Comparison of ENCODE assay signal across 19 cellular contexts in genomic region chr21:33247596-33247995, GRCh38. TPM values are rescaled to one million over a fixed set of nuclear protein-coding genes. Genes with fewer than 3 reads are reported as not detected.
DNase-seq lines count a peak whose midpoint lies in the region; ATAC-seq and TF ChIP-seq lines count a peak whose summit lies in the region.
"Had no signal": no experiment of that assay in that cellular context is flagged by ENCODE, and none has a peak within 500 bp of the region (broad histone marks: within the 10 kb centered on the region; RNA-seq: fewer than 3 reads in every experiment).

No MANE protein-coding gene starts in this region.

- 41 to 77% methylated on average over 6 of the region's 6 CpGs for WGBS in gastroesophageal sphincter (ENCODE audit: low coverage in 1 of 2), 2 donors

- H3K9me3 ChIP-seq in neutrophil (no peaks in the 10 kb centered on the region), gastroesophageal sphincter (no peaks in the 10 kb centered on the region)
- H3K9me3 ChIP-seq: pancreas had no signal

- H3K27me3 Mint-ChIP-seq in activated T-cell treated with anti-CD3 and anti-CD28 coated beads, Interleukin-2, amount 50 U/mL, for 24 hours, result no peaks in the 10 kb centered on the region
- no peaks in the 10 kb centered on the region for H3K27me3 Mint-ChIP-seq in activated T-helper 2 cell treated with anti-CD3 and anti-CD28 coated beads, Interferon-gamma antibody, Interleukin-2, Interleukin-4, amounts not matched to agents 10 μg/mL and 5 μg/mL and 100 μg/mL, durations not matched to agents 14 hours and 24 hours and 36 hours (ENCODE audit: low read depth)

- H3K4me1 Mint-ChIP-seq in activated T-cell treated with anti-CD3 and anti-CD28 coated beads, Interleukin-2, amount 50 U/mL, for 24 hours (ENCODE audit: low read depth), result peaks cover 79% of the 10 kb centered on the region
- H3K4me1 Mint-ChIP-seq in activated T-helper 2 cell treated with anti-CD3 and anti-CD28 coated beads, Interferon-gamma antibody, Interleukin-2, Interleukin-4, amounts not matched to agents 10 μg/mL and 5 μg/mL and 100 μg/mL, durations not matched to agents 14 hours and 24 hours and 36 hours (ENCODE audit: low read depth), result peaks cover 68% of the 10 kb centered on the region

- peaks cover 95% of the 10 kb centered on the region for H3K36me3 Mint-ChIP-seq in activated T-cell treated with anti-CD3 and anti-CD28 coated beads, Interleukin-2, amount 50 U/mL, for 24 hours (ENCODE audit: low read depth)
- H3K36me3 Mint-ChIP-seq in activated T-helper 2 cell treated with anti-CD3 and anti-CD28 coated beads, Interferon-gamma antibody, Interleukin-2, Interleukin-4, amounts not matched to agents 10 μg/mL and 5 μg/mL and 100 μg/mL, durations not matched to agents 14 hours and 24 hours and 36 hours (ENCODE audit: low read depth), result peaks cover 97% of the 10 kb centered on the region

- H3K4me3 ChIP-seq in Jurkat, Clone E6-1 (ENCODE audit: low read length), result no peak overlapping the region
- H3K4me3 ChIP-seq in neutrophil (ENCODE audit: low read depth in 1 of 2, low read length in 1 of 2) (no peak overlapping the region), gastroesophageal sphincter (no peak overlapping the region)
- H3K4me3 ChIP-seq: K562, pancreas had no signal

- H3K27me3 ChIP-seq in neutrophil, result no peaks in the 10 kb centered on the region
- H3K27me3 ChIP-seq in gastroesophageal sphincter, result no peaks in the 10 kb centered on the region
- H3K27me3 ChIP-seq: pancreas had no signal

- H3K27ac ChIP-seq in neutrophil, result peak overlapping the region; percentile 44
- no peak overlapping the region for H3K27ac ChIP-seq in gastroesophageal sphincter
- H3K27ac ChIP-seq: pancreas had no signal

- peak overlapping the region; percentile 54 for H3K27ac Mint-ChIP-seq in activated T-cell treated with anti-CD3 and anti-CD28 coated beads, Interleukin-2, amount 50 U/mL, for 24 hours
- peak overlapping the region; percentile 81 for H3K27ac Mint-ChIP-seq in activated T-helper 2 cell treated with anti-CD3 and anti-CD28 coated beads, Interferon-gamma antibody, Interleukin-2, Interleukin-4, amounts not matched to agents 10 μg/mL and 5 μg/mL and 100 μg/mL, durations not matched to agents 14 hours and 24 hours and 36 hours
- H3K27ac Mint-ChIP-seq: HFFc6; stimulated activated effector memory CD8-positive, alpha-beta T cell treated with anti-CD3 and anti-CD28 coated beads, Interleukin-12 subunit alpha, Interleukin-12 subunit beta, amount 100 ng/mL, for 72 hours had no signal

- TF ChIP-seq POLR2A in gastroesophageal sphincter (IDR thresholded peaks at IDR 0.05), result no peak

- H3K36me3 ChIP-seq in neutrophil, result peaks cover 99% of the 10 kb centered on the region
- H3K36me3 ChIP-seq in gastroesophageal sphincter, result peaks cover 0 to 89% of the 10 kb centered on the region in 2 donors

- H3K9me3 Mint-ChIP-seq in activated T-cell treated with anti-CD3 and anti-CD28 coated beads, Interleukin-2, amount 50 U/mL, for 24 hours, result no peaks in the 10 kb centered on the region
- no peaks in the 10 kb centered on the region for H3K9me3 Mint-ChIP-seq in activated T-helper 2 cell treated with anti-CD3 and anti-CD28 coated beads, Interferon-gamma antibody, Interleukin-2, Interleukin-4, amounts not matched to agents 10 μg/mL and 5 μg/mL and 100 μg/mL, durations not matched to agents 14 hours and 24 hours and 36 hours
- H3K9me3 Mint-ChIP-seq: HFFc6; stimulated activated effector memory CD8-positive, alpha-beta T cell treated with anti-CD3 and anti-CD28 coated beads, Interleukin-12 subunit alpha, Interleukin-12 subunit beta, amount 100 ng/mL, for 72 hours had no signal

- DNase-seq in activated T-cell treated with anti-CD3 and anti-CD28 coated beads, Interleukin-2, amount 50 U/mL, for 24 hours, result no peak
- DNase-seq in activated T-cell treated with anti-CD3 and anti-CD28 coated beads for 4 hours (no peak), D341Med (ENCODE audit: low spot score) (no peak), NCI-H345 (lab: John Stamatoyannopoulos, UW) (no peak)
- DNase-seq in Jurkat, Clone E6-1 (ENCODE audit: low read depth, low spot score), result peak; percentile 75
- DNase-seq in activated T-helper 2 cell treated with anti-CD3 and anti-CD28 coated beads, Interferon-gamma antibody, Interleukin-2, Interleukin-4, amounts not matched to agents 10 μg/mL and 5 μg/mL and 100 μg/mL, durations not matched to agents 14 hours and 24 hours and 36 hours (ENCODE audit: low spot score), result no peak
- DNase-seq: activated CD8-positive, alpha-beta memory T cell treated with anti-CD3 and anti-CD28 coated beads for 24 hours; activated naive CD4-positive, alpha-beta T cell treated with Interleukin-2 at 50 U/mL for 16 hours; effector CD8-positive, alpha-beta T cell; HFFc6; left cardiac atrium; NCI-H226; pancreas; small intestine; T-helper 9 cell had no signal

- H3K4me1 ChIP-seq in neutrophil (ENCODE audit: control insufficient read depth in 1 of 2, insufficient read depth in 1 of 2, low read depth in 1 of 2, low read length in 1 of 2) (peaks cover 8 to 15% of the 10 kb centered on the region in 2 experiments), gastroesophageal sphincter (no peaks in the 10 kb centered on the region)
- H3K4me1 ChIP-seq: pancreas had no signal

- no peak overlapping the region for H3K4me3 Mint-ChIP-seq in activated T-cell treated with anti-CD3 and anti-CD28 coated beads, Interleukin-2, amount 50 U/mL, for 24 hours
- no peak overlapping the region for H3K4me3 Mint-ChIP-seq in activated T-helper 2 cell treated with anti-CD3 and anti-CD28 coated beads, Interferon-gamma antibody, Interleukin-2, Interleukin-4, amounts not matched to agents 10 μg/mL and 5 μg/mL and 100 μg/mL, durations not matched to agents 14 hours and 24 hours and 36 hours (ENCODE audit: low read depth)
- H3K4me3 Mint-ChIP-seq: HFFc6; stimulated activated effector memory CD8-positive, alpha-beta T cell treated with anti-CD3 and anti-CD28 coated beads, Interleukin-12 subunit alpha, Interleukin-12 subunit beta, amount 100 ng/mL, for 72 hours had no signal

- no peak for TF ChIP-seq CTCF in neutrophil (IDR thresholded peaks at IDR 0.05)
- no peak for TF ChIP-seq CTCF in gastroesophageal sphincter (IDR thresholded peaks at IDR 0.05)

- intact Hi-C loops in activated T-helper 2 cell treated with anti-CD3 and anti-CD28 coated beads, Interferon-gamma antibody, Interleukin-2, Interleukin-4, amounts not matched to agents 10 μg/mL and 5 μg/mL and 100 μg/mL, durations not matched to agents 14 hours and 24 hours and 36 hours (cut with micrococcal nuclease), result loop anchor here (1.0 kb wide), 1 partner anchor 8 kb away; no protein-coding TSS in a partner anchor

- ATAC-seq in gastroesophageal sphincter, result no peak
- ATAC-seq: K562; stimulated activated effector memory CD8-positive, alpha-beta T cell treated with anti-CD3 and anti-CD28 coated beads, Interleukin-12 subunit alpha, Interleukin-12 subunit beta, amount 100 ng/mL, for 72 hours had no signal

- TF ChIP-seq EP300 in gastroesophageal sphincter (IDR thresholded peaks at IDR 0.05), result no peak

RNA-seq across cellular contexts. Expression of gene IFNAR2, which starts 17.9 kb away (rescaled TPM):
- 79.8 TPM for polyA plus RNA-seq in Jurkat, Clone E6-1 (2012; ENCODE audit: insufficient read depth, insufficient read length)
- total RNA-seq in activated T-helper 2 cell treated with anti-CD3 and anti-CD28 coated beads, Interferon-gamma antibody, Interleukin-2, Interleukin-4, amounts not matched to agents 10 μg/mL and 5 μg/mL and 100 μg/mL, durations not matched to agents 14 hours and 24 hours and 36 hours, result 34.8 and 36.8 TPM in 2 replicates
- 10 to 100 TPM; 12.0 to 19.1 (median 14.7) TPM for total RNA-seq in gastroesophageal sphincter

RNA-seq across cellular contexts. Expression of gene IL10RB, which starts 18.6 kb away (rescaled TPM):
- polyA plus RNA-seq in Jurkat, Clone E6-1 (2012; ENCODE audit: insufficient read depth, insufficient read length), result 16.8 TPM
- total RNA-seq in activated T-helper 2 cell treated with anti-CD3 and anti-CD28 coated beads, Interferon-gamma antibody, Interleukin-2, Interleukin-4, amounts not matched to agents 10 μg/mL and 5 μg/mL and 100 μg/mL, durations not matched to agents 14 hours and 24 hours and 36 hours, result 23.4 and 24.7 TPM in 2 replicates
- 10 to 100 TPM; 13.1 to 23.7 (median 20.5) TPM for total RNA-seq in gastroesophageal sphincter
